ENCODE assay signal across 8 cellular contexts in genomic region chr5:180860887-180861822, GRCh38. TPM values are rescaled to one million over a fixed set of nuclear protein-coding genes. Genes with fewer than 3 reads are reported as not detected.
DNase-seq lines count a peak whose midpoint lies in the region; ATAC-seq and TF ChIP-seq lines count a peak whose summit lies in the region.

TSS of gene ZFP62 (minus strand) at chr5:180861276. CDS start at chr5:180861219, 57 bp downstream.

- H3K9me3 ChIP-seq in PC-3 (ENCODE audit: low read length) (no peaks in the 10 kb centered on the region), mucosa of stomach (ENCODE audit: control insufficient read depth, low read length) (no peaks in the 10 kb centered on the region)

- 0 out of 2 replicates have a peak, but pooled peaks have one; percentile 15 for TF ChIP-seq CTCF in PC-3 (conservative IDR thresholded peaks at IDR 0.05; ENCODE audit: low read depth, low read length)

- peaks cover 29% of the 10 kb centered on the region for H3K79me2 ChIP-seq in PC-3 (ENCODE audit: low read length)

- H3F3A ChIP-seq in PC-3 (ENCODE audit: low read length, unreplicated experiment), result no peaks in the 10 kb centered on the region

- no peaks in the 10 kb centered on the region for H3K27me3 Mint-ChIP-seq in IgD-negative memory B cell

- H3K27ac Mint-ChIP-seq in IgD-negative memory B cell, result peak within 1 kb of the TSS; percentile 93 to 98 (median 97)

- DNase-seq in DMS153 (lab: John Stamatoyannopoulos, UW) (peak; percentile 92), PC-3 (peak; percentile 98), activated T-cell treated with anti-CD3 and anti-CD28 coated beads for 48 hours (ENCODE audit: low read depth) (peak; percentile 86), erythroblast (lab: John Stamatoyannopoulos, UW) (peak; percentile 95 to 96)
- peak; percentile 91 for DNase-seq in stimulated activated CD8-positive, alpha-beta memory T cell treated with anti-CD3 and anti-CD28 coated beads, Interleukin-4, amount 100 ng/mL, for 48 hours

- H3K9ac ChIP-seq in PC-3 (ENCODE audit: low read length) (peak within 1 kb of the TSS; percentile 98), mucosa of stomach (ENCODE audit: low read length) (peak within 1 kb of the TSS; percentile 94)

- no peaks in the 10 kb centered on the region for H4K20me1 ChIP-seq in PC-3 (ENCODE audit: low read length)

- H3K4me1 ChIP-seq in PC-3 (ENCODE audit: insufficient read depth, low read length) (peaks cover 21% of the 10 kb centered on the region), mucosa of stomach (ENCODE audit: control insufficient read depth, insufficient read depth, low read length) (no peaks in the 10 kb centered on the region)

- H3K36me3 Mint-ChIP-seq in IgD-negative memory B cell, result no peaks in the 10 kb centered on the region

- CTCF ChIA-PET in PC-3 (lab: Charles Lee), result interaction anchor here (0.5 kb wide), 1 partner anchor 77 kb away, joined by 4 read pairs; no protein-coding TSS in a partner anchor

- H3K4me1 Mint-ChIP-seq in IgD-negative memory B cell, result peaks cover 8 to 20% (median 9%) of the 10 kb centered on the region in 3 donors

- H3K36me3 ChIP-seq in PC-3 (ENCODE audit: low read depth, low read length) (peaks cover 3% of the 10 kb centered on the region; the same call in 1 of the 2 replicates), mucosa of stomach (ENCODE audit: control insufficient read depth, insufficient read depth, low read length) (no peaks in the 10 kb centered on the region)

- H3K9me2 ChIP-seq in PC-3 (replicated peaks; ENCODE audit: low read length), result no peaks in the 10 kb centered on the region

- peak within 1 kb of the TSS; percentile 88 for H3K4me2 ChIP-seq in PC-3 (ENCODE audit: low read length)

- peak; percentile 85 for ATAC-seq in GM21576 (IDR thresholded peaks at IDR 0.05; ENCODE audit: unreplicated experiment)
- peak; percentile 94 for ATAC-seq in PC-3

- H3K9me3 Mint-ChIP-seq in IgD-negative memory B cell, result no peaks in the 10 kb centered on the region

- H3K27me3 ChIP-seq in PC-3 (ENCODE audit: low read length) (no peaks in the 10 kb centered on the region), mucosa of stomach (ENCODE audit: control insufficient read depth, insufficient read depth, low read length) (no peaks in the 10 kb centered on the region)

- peak; percentile 77 for TF ChIP-seq POLR2A in erythroblast (IDR thresholded peaks at IDR 0.05; ENCODE audit: low read length)

- H3K4me3 ChIP-seq in PC-3 (ENCODE audit: low read length) (peak within 1 kb of the TSS; percentile 99), mucosa of stomach (ENCODE audit: low read length) (peak within 1 kb of the TSS; percentile 92)

- H3K27ac ChIP-seq in PC-3 (ENCODE audit: low read length), result peak within 1 kb of the TSS; percentile 76

- POLR2A ChIA-PET in PC-3 (lab: Charles Lee; ENCODE audit: unreplicated experiment), result interaction anchor here (0.7 kb wide), 1 partner anchor 141 kb away, joined by 5 read pairs; no protein-coding TSS in a partner anchor

- peak within 1 kb of the TSS; percentile 92 to 96 (median 95) for H3K4me3 Mint-ChIP-seq in IgD-negative memory B cell

- no TSS peak for BruUV-seq in PC-3 (replicated peaks; lab: Mats Ljungman, UMichigan)

- intact Hi-C loops in PC-3 (cut with micrococcal nuclease), result loop anchor here (1.0 to 2.0 kb wide), 6 partner anchors 30 to 292 kb away; partner anchors contain the start of gene MGAT1

- H2AFZ ChIP-seq in PC-3 (ENCODE audit: low read length), result peak within 1 kb of the TSS; percentile 100

RNA-seq across cellular contexts. Expression of gene ZFP62, which starts in this region (rescaled TPM):
- polyA plus RNA-seq in IgD-negative memory B cell, result 22.1 TPM
- 16.6 and 24.3 TPM in 2 replicates for total RNA-seq in PC-3 (2014; rRNA removed)

Comparison
In these comparisons a context has a peak if more than half of its experiments do, and no peak if none do; other contexts are left out.
1. Peak in every context shown above with its lines: DNase-seq, ATAC-seq, H3K4me3 ChIP-seq and H3K27ac ChIP-seq.